11 cellular contexts compared by ENCODE assay signal in genomic region chr7:149733131-149733531, GRCh38. TPM values are rescaled to one million over a fixed set of nuclear protein-coding genes. Genes with fewer than 3 reads are reported as not detected.
DNase-seq lines count a peak whose midpoint lies in the region; ATAC-seq, FAIRE-seq and TF ChIP-seq lines count a peak whose summit lies in the region.
"Had no signal": no experiment of that assay in that cellular context is flagged by ENCODE, and none has a peak within 500 bp of the region (broad histone marks: within the 10 kb centered on the region; RNA-seq: fewer than 3 reads in every experiment).

No MANE protein-coding gene starts in this region.

- CTCF ChIA-PET in activated naive CD4-positive, alpha-beta T cell treated with anti-CD3 and anti-CD28 coated beads, Interleukin-2, amount 10 ng/mL, durations not matched to agents 7 days and 5 days (lab: Charles Lee): interaction anchor here (2.1 kb wide), 1 partner anchor 9 kb away, joined by 7 read pairs; no protein-coding TSS in a partner anchor
- CTCF ChIA-PET in CD8-positive, alpha-beta memory T cell (lab: Charles Lee): interaction anchor here (1.3 to 1.4 kb wide), 2 partner anchors 9 kb away, joined by 5 read pairs; no protein-coding TSS in a partner anchor

- H3K36me3 ChIP-seq in kidney (ENCODE audit: control insufficient read depth in 1 of 2, insufficient read depth in 2 of 2, low read length in 2 of 2): peaks cover 5 to 14% of the 10 kb centered on the region in 2 donors
- peaks cover 3% of the 10 kb centered on the region for H3K36me3 ChIP-seq in osteoblast (ENCODE audit: insufficient read depth, low read length)
- H3K36me3 ChIP-seq in CD8-positive, alpha-beta memory T cell (ENCODE audit: insufficient read depth, low read length): no peaks in the 10 kb centered on the region

- peaks cover 3% of the 10 kb centered on the region for H3K36me3 Mint-ChIP-seq in activated naive CD4-positive, alpha-beta T cell treated with anti-CD3 and anti-CD28 coated beads, Interleukin-2, amount 10 ng/mL, durations not matched to agents 7 days and 5 days
- no peaks in the 10 kb centered on the region for H3K36me3 Mint-ChIP-seq in activated naive CD4-positive, alpha-beta T cell treated with anti-CD3 and anti-CD28 coated beads, Interleukin-2, amount 50 U/mL, for 72 hours
- peaks cover 5 to 53% (median 8%) of the 10 kb centered on the region in 3 donors for H3K36me3 Mint-ChIP-seq in CD8-positive, alpha-beta memory T cell

- H3K4me2 ChIP-seq in osteoblast (ENCODE audit: insufficient read depth, low read length): no peak overlapping the region

- H3K4me3 ChIP-seq in kidney (ENCODE audit: low read length in 2 of 2) (no peak overlapping the region), osteoblast (ENCODE audit: insufficient read depth, low read length) (no peak overlapping the region)
- no peak overlapping the region for H3K4me3 ChIP-seq in CD8-positive, alpha-beta memory T cell (ENCODE audit: low read length)
- H3K4me3 ChIP-seq: BLaER1 had no signal

- H3K4me1 Mint-ChIP-seq in activated naive CD4-positive, alpha-beta T cell treated with anti-CD3 and anti-CD28 coated beads, Interleukin-2, amount 10 ng/mL, durations not matched to agents 7 days and 5 days: peaks cover 9% of the 10 kb centered on the region
- no peaks in the 10 kb centered on the region for H3K4me1 Mint-ChIP-seq in CD8-positive, alpha-beta memory T cell

- peaks cover 29% of the 10 kb centered on the region for H3K27me3 Mint-ChIP-seq in activated naive CD4-positive, alpha-beta T cell treated with anti-CD3 and anti-CD28 coated beads, Interleukin-2, amount 10 ng/mL, durations not matched to agents 7 days and 5 days
- peaks cover 4 to 8% of the 10 kb centered on the region in 2 donors for H3K27me3 Mint-ChIP-seq in CD8-positive, alpha-beta memory T cell

- FAIRE-seq in kidney (lab: Jason Lieb, UNC): no peak

- no peak overlapping the region for H2AFZ ChIP-seq in osteoblast (ENCODE audit: low read length)

- H3K4me3 Mint-ChIP-seq in activated naive CD4-positive, alpha-beta T cell treated with anti-CD3 and anti-CD28 coated beads, Interleukin-2, amount 10 ng/mL, durations not matched to agents 7 days and 5 days: no peak overlapping the region
- no peak overlapping the region for H3K4me3 Mint-ChIP-seq in CD8-positive, alpha-beta memory T cell

- peaks cover 14% of the 10 kb centered on the region for H3K27me3 ChIP-seq in osteoblast (ENCODE audit: insufficient read depth, low read length)
- no peaks in the 10 kb centered on the region for H3K27me3 ChIP-seq in CD8-positive, alpha-beta memory T cell (ENCODE audit: insufficient read depth, low read length, poor library complexity, severe bottlenecking)
- H3K27me3 ChIP-seq: BLaER1 had no signal

- H3K9me3 ChIP-seq in kidney (ENCODE audit: control insufficient read depth in 1 of 2, low read length in 2 of 2) (no peaks in the 10 kb centered on the region), osteoblast (ENCODE audit: low read depth, low read length) (no peaks in the 10 kb centered on the region)
- H3K9me3 ChIP-seq in CD8-positive, alpha-beta memory T cell (ENCODE audit: low read length): no peaks in the 10 kb centered on the region
- H3K9me3 ChIP-seq: BLaER1 had no signal

- DNase-seq in activated naive CD4-positive, alpha-beta T cell treated with anti-CD3 and anti-CD28 coated beads, Interleukin-2, amount 10 ng/mL, durations not matched to agents 7 days and 5 days: peak; percentile 20
- no peak for DNase-seq in activated naive CD4-positive, alpha-beta T cell treated with anti-CD3 and anti-CD28 coated beads, Interleukin-2, amount 50 U/mL, for 72 hours (ENCODE audit: low spot score in 2 of 2)
- DNase-seq in kidney (peak; percentile 48), osteoblast (ENCODE audit: insufficient read length, low spot score, missing footprints) (peak; percentile 49)
- DNase-seq in CD8-positive, alpha-beta memory T cell: no peak
- DNase-seq: 8988T, AML-193, DMS 273 treated with DMSO at 0.1 percent for 48 hours had no signal

- POLR2A ChIA-PET in CD8-positive, alpha-beta memory T cell (lab: Charles Lee): interaction anchor here (0.6 kb wide), 1 partner anchor 311 kb away, joined by 5 read pairs; no protein-coding TSS in a partner anchor

- no peak overlapping the region for H3K27ac Mint-ChIP-seq in activated naive CD4-positive, alpha-beta T cell treated with anti-CD3 and anti-CD28 coated beads, Interleukin-2, amount 10 ng/mL, durations not matched to agents 7 days and 5 days
- no peak overlapping the region for H3K27ac Mint-ChIP-seq in activated naive CD4-positive, alpha-beta T cell treated with anti-CD3 and anti-CD28 coated beads, Interleukin-2, amount 50 U/mL, for 72 hours
- H3K27ac Mint-ChIP-seq in CD8-positive, alpha-beta memory T cell: no peak overlapping the region

- no peaks in the 10 kb centered on the region for H3K9me3 Mint-ChIP-seq in activated naive CD4-positive, alpha-beta T cell treated with anti-CD3 and anti-CD28 coated beads, Interleukin-2, amount 10 ng/mL, durations not matched to agents 7 days and 5 days
- no peaks in the 10 kb centered on the region for H3K9me3 Mint-ChIP-seq in activated naive CD4-positive, alpha-beta T cell treated with anti-CD3 and anti-CD28 coated beads, Interleukin-2, amount 50 U/mL, for 72 hours
- H3K9me3 Mint-ChIP-seq in CD8-positive, alpha-beta memory T cell: no peaks in the 10 kb centered on the region

- H3K4me1 ChIP-seq in kidney (ENCODE audit: control insufficient read depth in 1 of 2, insufficient read depth in 1 of 2, low read depth in 1 of 2, low read length in 2 of 2) (peaks cover 0 to 8% of the 10 kb centered on the region in 2 donors), osteoblast (ENCODE audit: insufficient read depth, low read length) (no peaks in the 10 kb centered on the region)
- H3K4me1 ChIP-seq in CD8-positive, alpha-beta memory T cell (ENCODE audit: insufficient read depth, low read length): peaks cover 9% of the 10 kb centered on the region

- TF ChIP-seq CTCF in kidney (IDR thresholded peaks at IDR 0.05; ENCODE audit: borderline replicate concordance, extremely low read depth, insufficient read depth) (no peak), osteoblast (IDR thresholded peaks at IDR 0.05; ENCODE audit: extremely low read depth, low read depth, low read length) (no peak)

- H3K27ac ChIP-seq in kidney (ENCODE audit: low read depth in 2 of 2, low read length in 2 of 2) (no peak overlapping the region), osteoblast (ENCODE audit: low read depth, low read length) (no peak overlapping the region)
- H3K27ac ChIP-seq in CD8-positive, alpha-beta memory T cell (ENCODE audit: low read depth, low read length): no peak overlapping the region
- H3K27ac ChIP-seq: BLaER1 had no signal

- H3K9ac ChIP-seq in kidney (ENCODE audit: low read length in 2 of 2): no peak overlapping the region
- H3K9ac ChIP-seq: BLaER1 had no signal

- H4K20me1 ChIP-seq in osteoblast (ENCODE audit: insufficient read depth, low read length): no peaks in the 10 kb centered on the region
- H4K20me1 ChIP-seq: BLaER1 had no signal

- intact Hi-C loops in kidney (cut with DNase I): no loop called here

- no peak for ATAC-seq in activated naive CD4-positive, alpha-beta T cell treated with anti-CD3 and anti-CD28 coated beads, Interleukin-2, amount 50 U/mL, for 72 hours
- ATAC-seq in HG02610 (IDR thresholded peaks at IDR 0.05; ENCODE audit: unreplicated experiment) (no peak), HG03457 (IDR thresholded peaks at IDR 0.05; ENCODE audit: unreplicated experiment) (no peak)

- no peaks in the 10 kb centered on the region for H3K79me2 ChIP-seq in osteoblast (ENCODE audit: insufficient read depth, low read length)

RNA-seq across cellular contexts. Expression of gene ZNF467, which starts 40.3 kb away (rescaled TPM):
- under 1 TPM; 0.23 to 0.25 TPM for total RNA-seq in activated naive CD4-positive, alpha-beta T cell treated with anti-CD3 and anti-CD28 coated beads, Interleukin-2, amount 50 U/mL, for 72 hours
- total RNA-seq in kidney (24.5 TPM), osteoblast (not detected in 2 replicates)
- polyA plus RNA-seq in kidney (ENCODE audit: insufficient read depth, low read depth, low replicate concordance): 15.0 TPM
- total RNA-seq in CD8-positive, alpha-beta memory T cell: under 1 TPM in 1 of 2 experiments, not detected in 1; 0.24 TPM
- 1.3 TPM for polyA plus RNA-seq in CD8-positive, alpha-beta memory T cell

Comparison
In these comparisons a context has a peak if more than half of its experiments do, and no peak if none do; other contexts are left out.
1. DNase-seq: peak in activated naive CD4-positive, alpha-beta T cell treated with anti-CD3 and anti-CD28 coated beads, Interleukin-2, amount 10 ng/mL, durations not matched to agents 7 days and 5 days (single experiment), kidney (single experiment) and osteoblast (single experiment); none in activated naive CD4-positive, alpha-beta T cell treated with anti-CD3 and anti-CD28 coated beads, Interleukin-2, amount 50 U/mL, for 72 hours (0 of 2) and CD8-positive, alpha-beta memory T cell (0 of 5).
2. RNA of gene ZNF467, which starts 40.3 kb away (total RNA-seq): 24.5 TPM in kidney (single experiment); 0.23 to 0.25 TPM in activated naive CD4-positive, alpha-beta T cell treated with anti-CD3 and anti-CD28 coated beads, Interleukin-2, amount 50 U/mL, for 72 hours, 0.24 TPM in CD8-positive, alpha-beta memory T cell and not detected in osteoblast; every median in the first group is over 10 times any median in the second.